ENCODE assay signal across 2 cellular contexts in genomic region chr13:23575632-23576031, GRCh38.
TF ChIP-seq lines count a peak whose summit lies in the region.

No MANE protein-coding gene starts in this region.

TF ChIP-seq in HEK293, 187 proteins besides CTCF, POLR2A, EP300 and RAD21:
- TF ChIP-seq ZNF426 (tag by site-specific recombination; IDR thresholded peaks at IDR 0.05): no peak
- peak; percentile 68 for TF ChIP-seq ZNF664 (tag by site-specific recombination; IDR thresholded peaks at IDR 0.05)
- no peak for TF ChIP-seq ZNF626 (tag by site-specific recombination; IDR thresholded peaks at IDR 0.05)
- no peak for TF ChIP-seq ZXDB (tag by site-specific recombination; IDR thresholded peaks at IDR 0.05)
- no peak for TF ChIP-seq ZNF433 (tag by site-specific recombination; IDR thresholded peaks at IDR 0.05; ENCODE audit: low read depth)
- no peak for TF ChIP-seq IKZF3 (tag by site-specific recombination; IDR thresholded peaks at IDR 0.05)
- peak; percentile 90 for TF ChIP-seq ZNF677 (tag by site-specific recombination; IDR thresholded peaks at IDR 0.05)
- TF ChIP-seq ZNF843 (tag by site-specific recombination; IDR thresholded peaks at IDR 0.05): no peak

TF ChIP-seq in GM12878, 131 proteins besides CTCF, POLR2A, EP300 and RAD21:
- TF ChIP-seq MYC (IDR thresholded peaks at IDR 0.05; ENCODE audit: insufficient read depth, insufficient read length, insufficient replicate concordance, low read length, severe bottlenecking) (no peak), ZNF622 (IDR thresholded peaks at IDR 0.05) (no peak), HSF1 (IDR thresholded peaks at IDR 0.05; ENCODE audit: low read depth, low read length) (no peak), TCF3 (IDR thresholded peaks at IDR 0.05; ENCODE audit: borderline replicate concordance, insufficient read depth, low read depth, low read length) (no peak), STAT1 (conservative IDR thresholded peaks at IDR 0.05) (no peak), NR2C2 (IDR thresholded peaks at IDR 0.05; ENCODE audit: borderline replicate concordance, control insufficient read depth, insufficient read length, low read depth) (no peak), KLF5 (IDR thresholded peaks at IDR 0.05; ENCODE audit: partially characterized antibody) (no peak), SMAD1 (IDR thresholded peaks at IDR 0.05; ENCODE audit: low read depth, partially characterized antibody) (no peak), SP1 (IDR thresholded peaks at IDR 0.05; ENCODE audit: low read depth, low read length) (no peak), SIX5 (IDR thresholded peaks at IDR 0.05; ENCODE audit: low read depth, low read length, severe bottlenecking) (no peak), EED (IDR thresholded peaks at IDR 0.05; ENCODE audit: low read depth) (no peak), SMC3 (IDR thresholded peaks at IDR 0.05; ENCODE audit: borderline replicate concordance, low read length) (no peak), ZNF24 (IDR thresholded peaks at IDR 0.05) (no peak), NRF1 (conservative IDR thresholded peaks at IDR 0.05; ENCODE audit: low read depth, low read length) (no peak), ZSCAN29 (IDR thresholded peaks at IDR 0.05) (no peak), IRF5 (IDR thresholded peaks at IDR 0.05; ENCODE audit: borderline replicate concordance) (no peak), PRDM15 (CRISPR knock-in tag; IDR thresholded peaks at IDR 0.05) (no peak), POLR2AphosphoS2 (IDR thresholded peaks at IDR 0.05; ENCODE audit: low read depth, low read length) (no peak)
